Comparison of ENCODE assay signal across 8 cellular contexts in the genomic region with DNA sequence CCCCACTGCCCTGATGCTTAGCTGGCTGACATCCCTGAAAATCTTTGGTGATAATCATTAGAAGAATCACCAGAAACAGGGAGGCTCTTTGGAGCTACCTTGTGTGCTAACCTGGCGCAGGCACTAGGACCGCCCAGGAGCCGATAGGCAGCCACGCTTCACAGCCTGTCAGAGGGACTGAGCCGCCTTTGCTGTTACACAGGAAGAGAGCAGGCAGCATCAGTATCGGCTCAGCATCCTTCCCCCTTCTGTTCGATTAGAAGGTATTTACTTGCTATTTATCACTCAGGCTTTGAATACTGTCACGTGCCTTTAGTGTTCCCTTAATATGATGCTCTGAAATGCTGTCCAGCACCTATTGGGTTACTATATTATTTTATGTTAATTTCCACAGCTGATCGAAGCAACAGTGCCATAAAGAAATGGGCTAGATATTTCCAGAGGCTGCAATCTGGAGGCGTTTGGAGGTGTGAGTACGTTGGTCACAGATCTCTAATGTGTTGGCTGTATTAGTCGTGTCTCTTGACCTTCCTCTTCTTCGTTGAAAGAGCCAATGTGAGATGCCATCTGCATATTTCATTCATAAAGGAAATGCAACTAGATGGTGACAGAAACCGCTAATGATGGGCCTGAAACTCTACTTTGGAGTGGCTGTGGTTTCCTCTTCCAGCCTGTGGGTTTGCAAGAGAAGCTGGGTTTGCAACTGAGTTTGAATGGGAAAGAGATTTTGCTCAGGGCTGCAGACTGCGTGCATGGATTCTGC.
DNase-seq lines count a peak whose midpoint lies in the region; ATAC-seq and TF ChIP-seq lines count a peak whose summit lies in the region.

No MANE protein-coding gene starts in this region.

- no peaks in the 10 kb centered on the region for H3K9me3 ChIP-seq in spleen

- TF ChIP-seq POLR2A in erythroblast (IDR thresholded peaks at IDR 0.05; ENCODE audit: low read length) (no peak), spleen (IDR thresholded peaks at IDR 0.05) (no peak)

- TF ChIP-seq CTCF in spleen (IDR thresholded peaks at IDR 0.05 in 8 of 11, conservative IDR thresholded peaks at IDR 0.05 in 3 of 11), result no peak

- H3K36me3 ChIP-seq in spleen, result no peaks in the 10 kb centered on the region

- peak overlapping the region in 2 of 8 donors; percentile 2 to 49 for H3K4me3 ChIP-seq in spleen

- H3K27ac ChIP-seq in spleen, result no peak overlapping the region

- peaks cover 0 to 17% (median 10%) of the 10 kb centered on the region in 6 donors for H3K4me1 ChIP-seq in spleen

- peaks cover 0 to 14% (median 0%) of the 10 kb centered on the region in 7 donors for H3K27me3 ChIP-seq in spleen (replicated peaks in 1 of 7)

- intact Hi-C loops in spleen (cut with DNase I; ENCODE audit: low total_unique reads), result no loop called here

- DNase-seq in Daoy (ENCODE audit: low read depth) (peak; percentile 17), erythroblast (lab: John Stamatoyannopoulos, UW) (peak; percentile 22 to 41), spleen (peak; percentile 81), NCI-H187 treated with DMSO at 0.1 percent for 48 hours (lab: John Stamatoyannopoulos, UW) (no peak), ACHN (no peak)
- peak; percentile 9 to 19 for DNase-seq in activated CD4-positive, alpha-beta T cell treated with anti-CD3 and anti-CD28 coated beads for 4 hours

- in situ Hi-C loops in ACHN (cut with HindIII; ENCODE audit: low pct_ligation_motif_present, low pct_unique_long_range_greater_than_20kb, low sequenced_read_pairs), result no loop called here

- ATAC-seq in GM21360 (IDR thresholded peaks at IDR 0.05; ENCODE audit: unreplicated experiment), result peak; percentile 80
- peak; percentile 64 for ATAC-seq in HG03575 (IDR thresholded peaks at IDR 0.05; ENCODE audit: extremely low read depth, insufficient number of reproducible peaks, low FRiP score, unreplicated experiment)

- 9 to 15% (median 11%) methylated on average over 15 of the region's 15 CpGs for WGBS in spleen, 5 donors

Comparison
In these comparisons a context has a peak if more than half of its experiments do, and no peak if none do; other contexts are left out.
1. DNase-seq: peak in Daoy (single experiment), activated CD4-positive, alpha-beta T cell treated with anti-CD3 and anti-CD28 coated beads for 4 hours (2 of 2), erythroblast (2 of 2) and spleen (single experiment); none in NCI-H187 treated with DMSO at 0.1 percent for 48 hours (single experiment) and ACHN (single experiment).